Comparison of ENCODE assay signal across 8 cellular contexts in genomic region chr1:86703696-86704455, GRCh38. TPM values are rescaled to one million over a fixed set of nuclear protein-coding genes. Genes with fewer than 3 reads are reported as not detected.
DNase-seq lines count a peak whose midpoint lies in the region; ATAC-seq and TF ChIP-seq lines count a peak whose summit lies in the region.

No MANE protein-coding gene starts in this region.

- peaks cover 2% of the 10 kb centered on the region for H3K4me1 ChIP-seq in ovary (ENCODE audit: insufficient read depth)

- no peaks in the 10 kb centered on the region for H3K9me3 ChIP-seq in ovary

- H3K27ac ChIP-seq in ovary: peak overlapping the region; percentile 81 to 96

- intact Hi-C loops in Right ventricle myocardium inferior (cut with DNase I): loop anchor here (10.0 kb wide), 2 partner anchors 199 to 309 kb away; partner anchors contain the start of gene ODF2L
- intact Hi-C loops in ovary (cut with DNase I): loop anchor here in 1 of 4 donors (10.0 kb wide), 1 partner anchor 381 kb away; no protein-coding TSS in a partner anchor

- TF ChIP-seq CTCF in ovary (IDR thresholded peaks at IDR 0.05): no peak

- DNase-seq in Ammon's horn (ENCODE audit: low spot score): peak; percentile 70
- DNase-seq in NCI-H524 (lab: John Stamatoyannopoulos, UW): peak; percentile 12 to 73
- peak; percentile 36 for DNase-seq in activated T-helper 1 cell treated with Interleukin-2 at 50 U/mL for 16 hours (ENCODE audit: low read depth)
- no peak for DNase-seq in Right ventricle myocardium inferior (ENCODE audit: missing footprints)
- no peak for DNase-seq in ovary
- DNase-seq in SIG-M5 treated with dmso at 0.1 percent for 504 hours (lab: John Stamatoyannopoulos, UW; ENCODE audit: unreplicated experiment): no peak

- TF ChIP-seq EP300 in ovary (IDR thresholded peaks at IDR 0.05): no peak

- H3K27me3 ChIP-seq in ovary: no peaks in the 10 kb centered on the region

- no peak for TF ChIP-seq POLR2A in ovary (IDR thresholded peaks at IDR 0.05)

- peak overlapping the region; percentile 96 for H3K4me3 ChIP-seq in ovary

- ATAC-seq in GM18870 (IDR thresholded peaks at IDR 0.05; ENCODE audit: unreplicated experiment) (peak; percentile 35), HG03103 (IDR thresholded peaks at IDR 0.05; ENCODE audit: low read depth, unreplicated experiment) (peak; percentile 24), Right ventricle myocardium inferior (peak; percentile 37)

- H3K36me3 ChIP-seq in ovary: no peaks in the 10 kb centered on the region

- WGBS in ovary, 3 donors: 10 to 13% (median 13%) methylated on average over 34 of the region's 34 CpGs

RNA-seq across cellular contexts. Expression of gene SH3GLB1, which starts 0.5 kb away (rescaled TPM):
- total RNA-seq in Right ventricle myocardium inferior (132 TPM), ovary (10 to 100 TPM; 23.7 to 58.5 (median 49.5) TPM)
- 10 to 100 TPM; 18.8 to 63.2 TPM for polyA plus RNA-seq in ovary

Comparison
In these comparisons a context has a peak if more than half of its experiments do, and no peak if none do; other contexts are left out.
1. DNase-seq: peak in Ammon's horn (single experiment), NCI-H524 (2 of 2) and activated T-helper 1 cell treated with Interleukin-2 at 50 U/mL for 16 hours (single experiment); none in Right ventricle myocardium inferior (single experiment), ovary (0 of 5) and SIG-M5 treated with dmso at 0.1 percent for 504 hours (single experiment).
2. Peak in every context shown above with its lines, with median percentiles within 50 percentile points of each other: ATAC-seq.